8 cellular contexts compared by ENCODE assay signal in genomic region chr16:4253394-4254150, GRCh38. TPM values are rescaled to one million over a fixed set of nuclear protein-coding genes. Genes with fewer than 3 reads are reported as not detected.
DNase-seq lines count a peak whose midpoint lies in the region; ATAC-seq and TF ChIP-seq lines count a peak whose summit lies in the region.

No MANE protein-coding gene starts in this region.

- H3K27me3 Mint-ChIP-seq in activated naive CD8-positive, alpha-beta T cell: no peaks in the 10 kb centered on the region

- H3K9me3 ChIP-seq in osteoblast (ENCODE audit: low read depth, low read length): no peaks in the 10 kb centered on the region
- H3K9me3 ChIP-seq in thoracic aorta: no peaks in the 10 kb centered on the region

- peak overlapping the region; percentile 95 for H3K4me3 Mint-ChIP-seq in activated naive CD8-positive, alpha-beta T cell

- no peak for TF ChIP-seq CTCF in GM10266 (IDR thresholded peaks at IDR 0.05; ENCODE audit: control insufficient read depth, insufficient read depth, low read depth, missing control alignments)
- no peak for TF ChIP-seq CTCF in osteoblast (IDR thresholded peaks at IDR 0.05; ENCODE audit: extremely low read depth, low read depth, low read length)
- no peak for TF ChIP-seq CTCF in thoracic aorta (IDR thresholded peaks at IDR 0.05)

- peaks cover 9% of the 10 kb centered on the region for H3K4me1 Mint-ChIP-seq in activated naive CD8-positive, alpha-beta T cell (ENCODE audit: low read depth)

- H3K4me2 ChIP-seq in osteoblast (ENCODE audit: insufficient read depth, low read length): peak overlapping the region; percentile 82

- H3K36me3 ChIP-seq in osteoblast (ENCODE audit: insufficient read depth, low read length) (peaks cover 2% of the 10 kb centered on the region), thoracic aorta (no peaks in the 10 kb centered on the region)

- ATAC-seq in HG02623 (IDR thresholded peaks at IDR 0.05; ENCODE audit: unreplicated experiment): peak; percentile 86
- peak; percentile 98 for ATAC-seq in SK-N-SH treated with all-trans-retinoic acid at 6 μM for 48 hours
- ATAC-seq in thoracic aorta (ENCODE audit: insufficient number of reproducible peaks, low FRiP score, low read depth): peak; percentile 97

- peak overlapping the region; percentile 98 for H3K27ac Mint-ChIP-seq in activated naive CD8-positive, alpha-beta T cell

- DNase-seq in GM10266 (ENCODE audit: extremely low spot score): peak; percentile 99
- peak; percentile 98 for DNase-seq in NCI-H1092 treated with DMSO at 0.1 percent for 48 hours (lab: John Stamatoyannopoulos, UW)
- peak; percentile 76 for DNase-seq in glomerular endothelial cell (ENCODE audit: extremely low read depth, low read depth, low spot score)
- DNase-seq in osteoblast (ENCODE audit: insufficient read length, low spot score, missing footprints): peak; percentile 100
- DNase-seq in thoracic aorta (ENCODE audit: low spot score): peak; percentile 99

- H3K4me1 ChIP-seq in osteoblast (ENCODE audit: insufficient read depth, low read length): no peaks in the 10 kb centered on the region
- peaks cover 0 to 5% of the 10 kb centered on the region in 2 donors for H3K4me1 ChIP-seq in thoracic aorta (ENCODE audit: control insufficient read depth in 1 of 2, low read depth in 2 of 2)

- H3K9me3 Mint-ChIP-seq in activated naive CD8-positive, alpha-beta T cell (ENCODE audit: low read depth): no peaks in the 10 kb centered on the region

- no peaks in the 10 kb centered on the region for H3K36me3 Mint-ChIP-seq in activated naive CD8-positive, alpha-beta T cell

- peak overlapping the region; percentile 83 for H3K4me3 ChIP-seq in osteoblast (ENCODE audit: insufficient read depth, low read length)
- H3K4me3 ChIP-seq in thoracic aorta: peak overlapping the region; percentile 88

- H3K79me2 ChIP-seq in osteoblast (ENCODE audit: insufficient read depth, low read length): no peaks in the 10 kb centered on the region

- peaks cover 3% of the 10 kb centered on the region for H4K20me1 ChIP-seq in osteoblast (ENCODE audit: insufficient read depth, low read length)

- H3K27ac ChIP-seq in osteoblast (ENCODE audit: low read depth, low read length) (peak overlapping the region; percentile 84), thoracic aorta (peak overlapping the region; percentile 95 to 97)

- H2AFZ ChIP-seq in osteoblast (ENCODE audit: low read length): peak overlapping the region; percentile 93

- H3K27me3 ChIP-seq in osteoblast (ENCODE audit: insufficient read depth, low read length): no peaks in the 10 kb centered on the region
- H3K27me3 ChIP-seq in thoracic aorta (replicated peaks; ENCODE audit: insufficient read depth): no peaks in the 10 kb centered on the region

TF ChIP-seq in SK-N-SH treated with all-trans-retinoic acid at 6 μM for 48 hours, 23 proteins besides CTCF, POLR2A, EP300 and RAD21:
- TF ChIP-seq ZFP30 (CRISPR knock-in tag; IDR thresholded peaks at IDR 0.05) (no peak), TSHZ2 (CRISPR knock-in tag; IDR thresholded peaks at IDR 0.05) (peak; percentile 64; the same call in 1 of the 2 replicates), SNAI2 (CRISPR knock-in tag; IDR thresholded peaks at IDR 0.05) (0 out of 2 replicates have a peak, but pooled peaks have one; percentile 13), POU6F1 (CRISPR knock-in tag; IDR thresholded peaks at IDR 0.05; ENCODE audit: borderline replicate concordance, low read depth) (no peak), CREB5 (CRISPR knock-in tag; IDR thresholded peaks at IDR 0.05; ENCODE audit: low read depth) (0 out of 2 replicates have a peak, but pooled peaks have one; percentile 11), ZFP3 (CRISPR knock-in tag; IDR thresholded peaks at IDR 0.05) (peak; percentile 37; the same call in 1 of the 2 replicates)

RNA-seq across cellular contexts. Expression of gene SRL, which starts 11.7 kb away (rescaled TPM):
- total RNA-seq in glomerular endothelial cell (0.06 and 0.10 TPM in 2 replicates), osteoblast (not detected in 2 replicates), thoracic aorta (1 to 10 TPM in 1 of 2 donors, under 1 TPM in 1; 0.68 to 1.1 TPM)

RNA-seq across cellular contexts. Expression of gene TFAP4, which starts 19.3 kb away (rescaled TPM):
- 4.2 and 4.8 TPM in 2 replicates for total RNA-seq in glomerular endothelial cell
- 6.5 and 9.1 TPM in 2 replicates for total RNA-seq in osteoblast
- 1 to 10 TPM; 3.5 to 7.6 TPM for total RNA-seq in thoracic aorta

Comparison
In these comparisons a context has a peak if more than half of its experiments do, and no peak if none do; other contexts are left out.
1. Peak in every context shown above with its lines: DNase-seq, ATAC-seq, H3K4me3 ChIP-seq and H3K27ac ChIP-seq.